Comparison of ENCODE assay signal across 1 cellular context in genomic region chr15:67127925-67128324, GRCh38.
TF ChIP-seq lines count a peak whose summit lies in the region.

No MANE protein-coding gene starts in this region.

TF ChIP-seq in WTC11, 78 proteins besides CTCF, POLR2A, EP300 and RAD21 (continued from another document):
- TF ChIP-seq AR (CRISPR knock-in tag; IDR thresholded peaks at IDR 0.05) (no peak), TEAD4 (CRISPR knock-in tag; IDR thresholded peaks at IDR 0.05) (no peak), TCF7 (CRISPR knock-in tag; IDR thresholded peaks at IDR 0.05; ENCODE audit: low read depth) (no peak), MYBL2 (CRISPR knock-in tag; IDR thresholded peaks at IDR 0.05) (no peak), EMX1 (CRISPR knock-in tag; IDR thresholded peaks at IDR 0.05) (no peak), GTF2I (CRISPR knock-in tag; conservative IDR thresholded peaks at IDR 0.05) (no peak), ZNF423 (CRISPR knock-in tag; IDR thresholded peaks at IDR 0.05) (no peak), ESRRA (CRISPR knock-in tag; IDR thresholded peaks at IDR 0.05; ENCODE audit: borderline replicate concordance) (no peak), ETV6 (CRISPR knock-in tag; IDR thresholded peaks at IDR 0.05) (no peak), ZNF138 (CRISPR knock-in tag; conservative IDR thresholded peaks at IDR 0.05) (no peak), FOXP1 (CRISPR knock-in tag; IDR thresholded peaks at IDR 0.05; ENCODE audit: borderline replicate concordance) (no peak), TEAD1 (CRISPR knock-in tag; IDR thresholded peaks at IDR 0.05) (no peak), ZNF281 (CRISPR knock-in tag; IDR thresholded peaks at IDR 0.05) (no peak), ZNF425 (CRISPR knock-in tag; conservative IDR thresholded peaks at IDR 0.05) (no peak)
TF ChIP-seq in WTC11: peak in this region for 0.
